ENCODE assay signal across 10 cellular contexts in the genomic region with DNA sequence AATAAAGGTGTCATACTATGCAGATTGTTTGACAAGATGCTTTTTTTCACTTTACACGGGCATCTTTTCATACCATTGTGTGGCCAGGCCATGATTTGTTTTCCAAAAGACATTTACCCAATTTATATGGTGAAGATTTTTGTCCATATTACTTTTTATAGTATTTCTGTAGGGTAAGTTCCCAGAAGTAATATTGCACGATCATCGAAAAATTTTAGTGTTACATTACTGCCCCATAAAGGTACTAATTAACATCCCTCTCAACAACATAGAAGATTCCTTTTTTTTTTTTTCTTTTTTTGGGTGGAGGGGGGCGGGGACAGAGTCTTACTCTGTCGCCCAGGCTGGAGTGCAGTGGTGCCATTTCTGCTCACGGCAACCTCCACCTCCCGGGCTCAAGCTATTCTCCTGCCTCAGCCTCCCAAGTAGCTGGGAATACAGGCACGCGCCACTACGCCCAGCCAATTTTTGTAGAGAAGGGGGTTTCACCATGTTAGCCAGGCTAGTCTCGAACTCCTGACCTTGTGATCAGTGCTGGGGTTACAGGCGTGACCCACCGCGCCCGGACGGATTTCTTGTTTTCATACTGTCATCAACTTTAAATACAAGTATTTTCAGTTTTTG. TPM values are rescaled to one million over a fixed set of nuclear protein-coding genes. Genes with fewer than 3 reads are reported as not detected.
A peak's percentile ranks its signal among the peaks of the same experiment; 100 is the strongest.
DNase-seq lines count a peak whose midpoint lies in the region; TF ChIP-seq lines count a peak whose summit lies in the region.
"Had no signal": no experiment of that assay in that cellular context is flagged by ENCODE, and none has a peak within 500 bp of the region (broad histone marks: within the 10 kb centered on the region; RNA-seq: fewer than 3 reads in every experiment).

No MANE protein-coding gene starts in this region.

- TF ChIP-seq POLR2A in esophagus muscularis mucosa (IDR thresholded peaks at IDR 0.05; ENCODE audit: low read depth): no peak

- H3K36me3 ChIP-seq in ES-I3 (ENCODE audit: insufficient read depth, low read length) (no peaks in the 10 kb centered on the region; the same call in 1 of the 2 replicates), SK-N-MC (ENCODE audit: insufficient read depth, low read length) (peaks cover 9% of the 10 kb centered on the region; the same call in 1 of the 2 replicates), esophagus muscularis mucosa (peaks cover 0 to 12% (median 0%) of the 10 kb centered on the region in 4 donors)
- H3K36me3 ChIP-seq: suprapubic skin had no signal

- H3K4me1 ChIP-seq in ES-I3 (ENCODE audit: insufficient read depth, low read length) (no peaks in the 10 kb centered on the region), esophagus muscularis mucosa (peaks cover 20 to 28% (median 22%) of the 10 kb centered on the region in 4 donors)

- H3K27ac ChIP-seq in SK-N-MC: peak overlapping the region; percentile 56; the same call in 1 of the 2 replicates
- peak overlapping the region in 1 of 4 donors; percentile 82 for H3K27ac ChIP-seq in esophagus muscularis mucosa (replicated peaks in 1 of 4)
- no peak overlapping the region for H3K27ac ChIP-seq in caudate nucleus (ENCODE audit: low read depth, low read length)
- H3K27ac ChIP-seq: suprapubic skin had no signal

- peaks cover 18% of the 10 kb centered on the region for H3K27me3 Mint-ChIP-seq in progenitor cell of endocrine pancreas

- TF ChIP-seq EP300 in esophagus muscularis mucosa (IDR thresholded peaks at IDR 0.05): no peak

- peaks cover 7% of the 10 kb centered on the region for H3K36me3 Mint-ChIP-seq in progenitor cell of endocrine pancreas (ENCODE audit: insufficient read depth)

- no peaks in the 10 kb centered on the region for H3K9me3 Mint-ChIP-seq in progenitor cell of endocrine pancreas (ENCODE audit: low read depth)
- H3K9me3 Mint-ChIP-seq: dendritic cell treated with granulocyte-macrophage colony-stimulating factor and Interleukin-4, amounts not matched to agents 40 ng/mL and 50 ng/mL, for 4 days had no signal

- TF ChIP-seq CTCF in esophagus muscularis mucosa (IDR thresholded peaks at IDR 0.05) (no peak), progenitor cell of endocrine pancreas (IDR thresholded peaks at IDR 0.05; ENCODE audit: unreplicated experiment) (no peak)

- DNase-seq in SK-N-MC (ENCODE audit: low read depth, low spot score): no peak
- DNase-seq in esophagus muscularis mucosa (ENCODE audit: extremely low spot score): no peak
- DNase-seq in progenitor cell of endocrine pancreas (ENCODE audit: low spot score, unreplicated experiment): no peak
- no peak for DNase-seq in NCI-H2196 treated with DMSO at 0.1 percent for 48 hours (lab: John Stamatoyannopoulos, UW; ENCODE audit: unreplicated experiment)
- DNase-seq in caudate nucleus (lab: John Stamatoyannopoulos, UW): no peak
- DNase-seq in activated effector memory CD4-positive, alpha-beta T cell treated with Interleukin-2 at 50 U/mL for 16 hours: no peak
- DNase-seq in cerebellar cortex (ENCODE audit: low spot score): no peak

- H3K9me3 ChIP-seq in ES-I3 (ENCODE audit: control insufficient read depth, insufficient read depth, low read length): no peaks in the 10 kb centered on the region
- H3K9me3 ChIP-seq in SK-N-MC (ENCODE audit: low read depth, low read length): no peaks in the 10 kb centered on the region
- no peaks in the 10 kb centered on the region for H3K9me3 ChIP-seq in esophagus muscularis mucosa
- H3K9me3 ChIP-seq: suprapubic skin had no signal

- no peak overlapping the region for H3K27ac Mint-ChIP-seq in progenitor cell of endocrine pancreas

- peaks cover 13% of the 10 kb centered on the region for H3K4me1 Mint-ChIP-seq in progenitor cell of endocrine pancreas (ENCODE audit: low read depth)

- peak overlapping the region; percentile 41; the same call in 1 of the 2 replicates for H3K9ac ChIP-seq in ES-I3 (ENCODE audit: low read depth, low read length)
- no peak overlapping the region for H3K9ac ChIP-seq in SK-N-MC (ENCODE audit: insufficient read length)

- peak overlapping the region; percentile 83 for H3K4me3 Mint-ChIP-seq in progenitor cell of endocrine pancreas (ENCODE audit: low read depth)

- intact Hi-C loops in esophagus muscularis mucosa (cut with DNase I): no loop called here

- H3K27me3 ChIP-seq in esophagus muscularis mucosa: no peaks in the 10 kb centered on the region
- H3K27me3 ChIP-seq: suprapubic skin had no signal

- H3K4me3 ChIP-seq in SK-N-MC: no peak overlapping the region
- H3K4me3 ChIP-seq in esophagus muscularis mucosa: peak overlapping the region; percentile 65 to 70 (median 67)

- 68% methylated on average over 16 of the region's 16 CpGs for WGBS in esophagus muscularis mucosa

RNA-seq across cellular contexts. Expression of gene ROPN1L, which starts 1.2 kb away (rescaled TPM):
- 1 to 10 TPM in 2 of 4 donors, under 1 TPM in 2; 0.63 to 1.7 (median 1.1) TPM for total RNA-seq in esophagus muscularis mucosa
- total RNA-seq in progenitor cell of endocrine pancreas: 0.43 TPM in 1 of 2 replicates, not detected in the other
